Comparison of ENCODE assay signal across 24 cellular contexts in genomic region chr6:152858151-152858550, GRCh38.
"Had no signal": no experiment of that assay in that cellular context is flagged by ENCODE, and none has a peak within 500 bp of the region (broad histone marks: within the 10 kb centered on the region; RNA-seq: fewer than 3 reads in every experiment).

No MANE protein-coding gene starts in this region.

- H3K27me3 Mint-ChIP-seq: type B pancreatic cell had no signal

- H3K4me1 Mint-ChIP-seq: stimulated activated naive B cell treated with anti-CD40 and anti-IgM and Interleukin-4, amounts not matched to agents 10 μg/mL and 1 μg/mL and 100 μg/mL, for 72 hours; stimulated activated naive CD8-positive, alpha-beta T cell treated with anti-CD3 and anti-CD28 coated beads, Interleukin-15, amount 100 ng/mL, for 72 hours had no signal

- H3K4me3 Mint-ChIP-seq: stimulated activated effector memory CD8-positive, alpha-beta T cell treated with anti-CD3 and anti-CD28 coated beads, Interleukin-12 subunit alpha, Interleukin-12 subunit beta, amount 100 ng/mL, for 72 hours; stimulated activated memory B cell treated with anti-CD40 and anti-IgM and Interleukin-4, amounts not matched to agents 10 μg/mL and 1 μg/mL and 100 μg/mL, for 72 hours; stimulated activated naive B cell treated with anti-CD40 and anti-IgM and Interleukin-4, amounts not matched to agents 10 μg/mL and 1 μg/mL and 100 μg/mL, for 72 hours; stimulated activated naive CD8-positive, alpha-beta T cell treated with anti-CD3 and anti-CD28 coated beads, Interleukin-15, amount 100 ng/mL, for 72 hours; stimulated activated naive CD8-positive, alpha-beta T cell treated with anti-CD3 and anti-CD28 coated beads, Interleukin-15, Interleukin-2, amounts not matched to agents 100 ng/mL and 50 ng/mL, for 24 hours; type B pancreatic cell had no signal

- H3K9me3 Mint-ChIP-seq: stimulated activated effector memory CD8-positive, alpha-beta T cell treated with anti-CD3 and anti-CD28 coated beads, Interleukin-12 subunit alpha, Interleukin-12 subunit beta, amount 100 ng/mL, for 72 hours; stimulated activated memory B cell treated with anti-CD40 and anti-IgM and Interleukin-4, amounts not matched to agents 10 μg/mL and 1 μg/mL and 100 μg/mL, for 72 hours; stimulated activated naive CD8-positive, alpha-beta T cell treated with anti-CD3 and anti-CD28 coated beads, Interleukin-15, amount 100 ng/mL, for 72 hours; stimulated activated naive CD8-positive, alpha-beta T cell treated with anti-CD3 and anti-CD28 coated beads, Interleukin-15, Interleukin-2, amounts not matched to agents 100 ng/mL and 50 ng/mL, for 24 hours; type B pancreatic cell had no signal

- H3K36me3 Mint-ChIP-seq: stimulated activated effector memory CD8-positive, alpha-beta T cell treated with anti-CD3 and anti-CD28 coated beads, Interleukin-12 subunit alpha, Interleukin-12 subunit beta, amount 100 ng/mL, for 72 hours; stimulated activated memory B cell treated with anti-CD40 and anti-IgM and Interleukin-4, amounts not matched to agents 10 μg/mL and 1 μg/mL and 100 μg/mL, for 72 hours; stimulated activated naive B cell treated with anti-CD40 and anti-IgM and Interleukin-4, amounts not matched to agents 10 μg/mL and 1 μg/mL and 100 μg/mL, for 72 hours; type B pancreatic cell had no signal

- DNase-seq: stimulated activated CD4-positive, alpha-beta T cell treated with anti-CD3 and anti-CD28 coated beads, Interleukin-2, amount 100 ng/mL, for 48 hours; stimulated activated CD4-positive, alpha-beta T cell treated with anti-CD3 and anti-CD28 coated beads, Interleukin-4, amount 100 ng/mL, for 1 hour; stimulated activated CD4-positive, alpha-beta T cell treated with anti-CD3 and anti-CD28 coated beads, Interleukin-4, amount 100 ng/mL, for 24 hours; stimulated activated CD4-positive, alpha-beta T cell treated with anti-CD3 and anti-CD28 coated beads, Interleukin-4, amount 100 ng/mL, for 4 hours; stimulated activated CD8-positive, alpha-beta memory T cell treated with anti-CD3 and anti-CD28 coated beads, Interleukin-4, amount 100 ng/mL, for 48 hours; stimulated activated naive B cell treated with anti-CD40 and anti-IgM and Interleukin-4, amounts not matched to agents 10 μg/mL and 1 μg/mL and 100 μg/mL, for 72 hours; stimulated activated naive CD4-positive, alpha-beta T cell; stimulated activated naive CD4-positive, alpha-beta T cell treated with Interleukin-2 at 50 U/mL for 16 hours; stimulated activated naive CD8-positive, alpha-beta T cell treated with anti-CD3 and anti-CD28 coated beads, Interleukin-15, amount 100 ng/mL, for 72 hours; stimulated activated naive CD8-positive, alpha-beta T cell treated with anti-CD3 and anti-CD28 coated beads, Interleukin-15, Interleukin-2, amounts not matched to agents 100 U/mL and 50 U/mL, for 24 hours; stomach; substantia nigra; testis; thyroid gland; tibial artery; transverse colon; trophoblast cell; upper lobe of left lung; upper lobe of right lung; uterus had no signal

- H3K27ac Mint-ChIP-seq: stimulated activated effector memory CD8-positive, alpha-beta T cell treated with anti-CD3 and anti-CD28 coated beads, Interleukin-12 subunit alpha, Interleukin-12 subunit beta, amount 100 ng/mL, for 72 hours; stimulated activated memory B cell treated with anti-CD40 and anti-IgM and Interleukin-4, amounts not matched to agents 10 μg/mL and 1 μg/mL and 100 μg/mL, for 72 hours; stimulated activated naive B cell treated with anti-CD40 and anti-IgM and Interleukin-4, amounts not matched to agents 10 μg/mL and 1 μg/mL and 100 μg/mL, for 72 hours; stimulated activated naive CD8-positive, alpha-beta T cell treated with anti-CD3 and anti-CD28 coated beads, Interleukin-15, amount 100 ng/mL, for 72 hours; stimulated activated naive CD8-positive, alpha-beta T cell treated with anti-CD3 and anti-CD28 coated beads, Interleukin-15, Interleukin-2, amounts not matched to agents 100 ng/mL and 50 ng/mL, for 24 hours; type B pancreatic cell had no signal

- ATAC-seq: stimulated activated effector memory CD8-positive, alpha-beta T cell treated with anti-CD3 and anti-CD28 coated beads, Interleukin-12 subunit alpha, Interleukin-12 subunit beta, amount 100 ng/mL, for 72 hours; stimulated activated memory B cell treated with anti-CD40 and anti-IgM and Interleukin-4, amounts not matched to agents 10 μg/mL and 1 μg/mL and 100 μg/mL, for 72 hours; stimulated activated naive B cell treated with anti-CD40 and anti-IgM and Interleukin-4, amounts not matched to agents 10 μg/mL and 1 μg/mL and 100 μg/mL, for 72 hours; stimulated activated naive CD8-positive, alpha-beta T cell treated with anti-CD3 and anti-CD28 coated beads, Interleukin-15, amount 100 ng/mL, for 72 hours; stimulated activated naive CD8-positive, alpha-beta T cell treated with anti-CD3 and anti-CD28 coated beads, Interleukin-15, Interleukin-2, amounts not matched to agents 100 U/mL and 50 U/mL, for 24 hours; upper lobe of right lung had no signal
